14 cellular contexts compared by ENCODE assay signal in the genomic region with DNA sequence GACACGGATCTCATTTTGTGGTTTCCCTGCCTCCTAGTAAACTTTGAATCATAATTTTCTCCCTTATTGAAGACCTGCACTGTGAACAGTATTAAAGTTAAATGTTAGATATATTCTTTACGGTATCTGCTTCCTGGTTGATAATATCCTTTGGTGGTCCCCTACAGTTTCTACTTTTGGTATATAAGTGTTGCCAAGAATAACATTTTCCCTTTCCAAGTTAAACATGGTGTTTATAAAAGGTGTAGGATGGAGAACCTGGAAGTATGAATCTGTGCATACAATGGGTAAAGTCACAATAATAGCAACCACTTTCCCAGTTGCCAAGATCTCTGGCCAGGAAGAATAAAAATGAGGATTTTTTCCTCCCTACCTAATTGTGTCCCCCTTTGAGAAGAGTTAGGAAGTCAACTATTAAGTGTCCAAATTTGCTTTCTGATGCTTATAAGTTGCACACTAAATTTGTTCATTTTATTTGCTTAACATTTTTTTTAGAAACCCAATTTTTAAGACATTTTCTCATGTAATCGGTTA.
"Had no signal": no experiment of that assay in that cellular context is flagged by ENCODE, and none has a peak within 500 bp of the region (broad histone marks: within the 10 kb centered on the region; RNA-seq: fewer than 3 reads in every experiment).

No MANE protein-coding gene starts in this region.

- H3K4me1 ChIP-seq: body of pancreas, prostate gland, stomach had no signal

- DNase-seq: activated CD4-positive, alpha-beta T cell treated with anti-CD3 and anti-CD28 coated beads, Interleukin-2, amount 10 ng/mL, durations not matched to agents 24 days and 14 days; activated CD8-positive, alpha-beta memory T cell treated with anti-CD3 and anti-CD28 coated beads for 24 hours; activated naive CD4-positive, alpha-beta T cell treated with anti-CD3 and anti-CD28 coated beads, Interleukin-2, amount 10 ng/mL, durations not matched to agents 7 days and 5 days; activated T-cell treated with anti-CD3 and anti-CD28 coated beads for 4 hours; body of pancreas; cerebellar nuclear complex; hypothalamus; mammary epithelial cell; naive thymus-derived CD8-positive, alpha-beta T cell; stomach had no signal

- H3K27me3 ChIP-seq: body of pancreas, stomach, tibial nerve had no signal

- H3K36me3 ChIP-seq: prostate gland, stomach, tibial nerve had no signal

- H3K27ac ChIP-seq: body of pancreas, prostate gland, stomach had no signal

- FAIRE-seq: frontal cortex had no signal

- H3K9me3 ChIP-seq: body of pancreas, mucosa of descending colon, prostate gland had no signal

- H3K4me3 ChIP-seq: body of pancreas, mucosa of descending colon, prostate gland, stomach, tibial nerve had no signal
